Comparison of ENCODE assay signal across 24 cellular contexts in the genomic region with DNA sequence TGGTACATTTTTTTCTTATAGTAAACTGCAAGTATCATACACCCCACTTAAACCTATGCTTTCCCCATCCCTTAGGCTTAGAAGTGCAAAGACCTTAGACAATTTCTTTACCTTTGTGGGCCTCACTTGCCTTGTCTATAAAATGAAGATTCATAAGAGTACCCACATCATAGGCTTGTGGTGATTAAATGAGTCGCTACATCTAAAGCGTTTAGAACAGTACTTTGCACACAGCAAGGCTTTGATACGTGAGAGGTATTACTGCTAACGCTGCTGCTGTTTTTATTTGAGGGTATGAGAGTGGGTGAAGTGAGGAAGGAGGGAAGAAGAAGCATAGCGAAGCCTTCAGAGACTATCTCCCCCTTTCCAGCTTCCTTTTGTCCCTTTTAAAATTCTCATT.
"Had no signal": no experiment of that assay in that cellular context is flagged by ENCODE, and none has a peak within 500 bp of the region (broad histone marks: within the 10 kb centered on the region; RNA-seq: fewer than 3 reads in every experiment).

No MANE protein-coding gene starts in this region.

- H3K27ac Mint-ChIP-seq: effector memory CD8-positive, alpha-beta T cell; naive B cell; neural progenitor cell; progenitor cell of endocrine pancreas; stimulated activated naive B cell treated with anti-CD40 and anti-IgM and Interleukin-4, amounts not matched to agents 10 μg/mL and 1 μg/mL and 100 μg/mL, for 72 hours; T-helper 1 cell treated with Interleukin-12 subunit alpha and Interleukin-12 subunit beta and Interleukin-4 antibody, amounts not matched to agents 30 μg/mL and 1 μg/mL, for 36 hours; type B pancreatic cell had no signal

- H3K27me3 Mint-ChIP-seq: effector memory CD8-positive, alpha-beta T cell; naive B cell; progenitor cell of endocrine pancreas; type B pancreatic cell had no signal

- ATAC-seq: effector memory CD8-positive, alpha-beta T cell; gastrocnemius medialis; left lung; stimulated activated naive B cell treated with anti-CD40 and anti-IgM and Interleukin-4, amounts not matched to agents 10 μg/mL and 1 μg/mL and 100 μg/mL, for 72 hours had no signal

- H3K9me3 ChIP-seq: breast epithelium, colonic mucosa, esophagus squamous epithelium, gastrocnemius medialis, left lung, sigmoid colon, thoracic aorta, vagina had no signal

- H3K36me3 Mint-ChIP-seq: neural progenitor cell; stimulated activated naive B cell treated with anti-CD40 and anti-IgM and Interleukin-4, amounts not matched to agents 10 μg/mL and 1 μg/mL and 100 μg/mL, for 72 hours; type B pancreatic cell had no signal

- H3K27me3 ChIP-seq: colonic mucosa, esophagus squamous epithelium, gastrocnemius medialis, neural progenitor cell, sigmoid colon, vagina had no signal

- H3K4me3 ChIP-seq: breast epithelium, colonic mucosa, dorsolateral prefrontal cortex, esophagus squamous epithelium, gastrocnemius medialis, left lung, lung, neural progenitor cell, sigmoid colon, smooth muscle cell, thoracic aorta, vagina had no signal

- H3K4me3 Mint-ChIP-seq: effector memory CD8-positive, alpha-beta T cell; naive B cell; neural progenitor cell; stimulated activated naive B cell treated with anti-CD40 and anti-IgM and Interleukin-4, amounts not matched to agents 10 μg/mL and 1 μg/mL and 100 μg/mL, for 72 hours; T-helper 1 cell treated with Interleukin-12 subunit alpha and Interleukin-12 subunit beta and Interleukin-4 antibody, amounts not matched to agents 30 μg/mL and 1 μg/mL, for 36 hours; type B pancreatic cell had no signal

- H3K4me1 Mint-ChIP-seq: neural progenitor cell; stimulated activated naive B cell treated with anti-CD40 and anti-IgM and Interleukin-4, amounts not matched to agents 10 μg/mL and 1 μg/mL and 100 μg/mL, for 72 hours had no signal

- DNase-seq: activated CD4-positive, alpha-beta T cell treated with anti-CD3 and anti-CD28 coated beads, Interleukin-2, amount 50 U/mL, for 1 hour; amniotic stem cell; dorsolateral prefrontal cortex; effector memory CD8-positive, alpha-beta T cell; esophagus squamous epithelium; gastrocnemius medialis; hippocampal formation; kidney glomerular epithelial cell; left lung; naive B cell; retina; sigmoid colon; stimulated activated CD4-positive, alpha-beta T cell treated with anti-CD3 and anti-CD28 coated beads, Interleukin-15, amount 100 ng/mL, for 24 hours; stimulated activated naive B cell treated with anti-CD40 and anti-IgM and Interleukin-4, amounts not matched to agents 10 μg/mL and 1 μg/mL and 100 μg/mL, for 72 hours had no signal

- H3K36me3 ChIP-seq: breast epithelium, colonic mucosa, esophagus squamous epithelium, gastrocnemius medialis, left lung, neural progenitor cell, sigmoid colon, thoracic aorta, vagina had no signal

- H3K9me3 Mint-ChIP-seq: effector memory CD8-positive, alpha-beta T cell; stimulated activated naive B cell treated with anti-CD40 and anti-IgM and Interleukin-4, amounts not matched to agents 10 μg/mL and 1 μg/mL and 100 μg/mL, for 72 hours; T-helper 1 cell treated with Interleukin-12 subunit alpha and Interleukin-12 subunit beta and Interleukin-4 antibody, amounts not matched to agents 30 μg/mL and 1 μg/mL, for 36 hours; type B pancreatic cell had no signal
